ENCODE assay signal across 20 cellular contexts in the genomic region with DNA sequence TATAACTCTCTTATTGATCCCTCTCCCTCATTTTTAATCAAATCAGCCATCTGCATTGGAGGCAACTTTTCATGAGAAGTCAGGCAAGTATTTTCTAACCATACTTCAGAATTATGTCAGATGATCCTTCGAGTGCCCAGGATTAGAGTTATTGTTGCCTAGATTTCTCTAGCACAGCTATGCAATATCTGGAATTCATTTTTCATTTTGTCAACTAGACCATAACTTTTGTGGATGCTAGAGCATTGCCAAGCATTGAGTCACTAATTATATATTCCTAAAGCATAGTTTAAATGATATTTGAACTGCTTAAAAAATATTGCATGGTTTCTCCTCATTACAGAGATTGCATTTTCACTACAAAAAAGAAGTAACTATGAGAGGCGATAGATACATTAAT. TPM values are rescaled to one million over a fixed set of nuclear protein-coding genes. Genes with fewer than 3 reads are reported as not detected.
DNase-seq lines count a peak whose midpoint lies in the region; ATAC-seq, FAIRE-seq and TF ChIP-seq lines count a peak whose summit lies in the region.
"Had no signal": no experiment of that assay in that cellular context is flagged by ENCODE, and none has a peak within 500 bp of the region (broad histone marks: within the 10 kb centered on the region; RNA-seq: fewer than 3 reads in every experiment).

No MANE protein-coding gene starts in this region.

- no peak for FAIRE-seq in astrocyte (lab: Jason Lieb, UNC)
- FAIRE-seq: H54 had no signal

- H3K36me3 ChIP-seq in IMR-90 (ENCODE audit: control insufficient read depth, insufficient read depth, low read length) (no peaks in the 10 kb centered on the region), astrocyte (ENCODE audit: insufficient read depth, low read length) (no peaks in the 10 kb centered on the region), HAP-1 (replicated peaks) (no peaks in the 10 kb centered on the region)
- H3K36me3 ChIP-seq: BLaER1 treated with 17β-estradiol and CSF1 and Interleukin-3, amounts not matched to agents 10 nM and 100 nM; Peyer's patch had no signal

- H4K20me1 ChIP-seq in IMR-90 (ENCODE audit: insufficient read depth, low read length), result no peaks in the 10 kb centered on the region
- no peaks in the 10 kb centered on the region for H4K20me1 ChIP-seq in astrocyte (ENCODE audit: insufficient read depth, low read length)
- H4K20me1 ChIP-seq: BLaER1 treated with 17β-estradiol and CSF1 and Interleukin-3, amounts not matched to agents 10 nM and 100 nM had no signal

- H2AK9ac ChIP-seq in IMR-90 (replicated peaks; ENCODE audit: low read depth, low read length, poor library complexity), result no peak overlapping the region

- no peak overlapping the region for H2BK15ac ChIP-seq in IMR-90 (ENCODE audit: low read depth, low read length)

- no peaks in the 10 kb centered on the region for H3K9me3 Mint-ChIP-seq in astrocyte (ENCODE audit: unreplicated experiment)
- H3K9me3 Mint-ChIP-seq: CD4-positive, alpha-beta memory T cell had no signal

- in situ Hi-C loops in IMR-90 (cut with MboI; ENCODE audit: low sequenced_read_pairs) (no loop called here), HAP-1 (cut with MboI; ENCODE audit: low sequenced_read_pairs) (no loop called here)

- CTCF ChIA-PET in IMR-90 (lab: Yijun Ruan, JAX), result interaction anchor here (0.5 to 0.9 kb wide), 2 partner anchors 11 to 191 kb away, joined by 3 read pairs; no protein-coding TSS in a partner anchor

- no peak overlapping the region for H4K91ac ChIP-seq in IMR-90 (ENCODE audit: insufficient read depth, low read depth, low read length)

- no peak for TF ChIP-seq CTCF in IMR-90 (conservative IDR thresholded peaks at IDR 0.05; ENCODE audit: low read depth, low read length)
- TF ChIP-seq CTCF in astrocyte (IDR thresholded peaks at IDR 0.05; ENCODE audit: insufficient read depth, low read depth, low read length), result no peak

- H3K9ac ChIP-seq in IMR-90 (ENCODE audit: low read depth, low read length) (no peak overlapping the region), astrocyte (ENCODE audit: low read length) (no peak overlapping the region)
- H3K9ac ChIP-seq: BLaER1 treated with 17β-estradiol and CSF1 and Interleukin-3, amounts not matched to agents 10 nM and 100 nM; KMS-11 had no signal

- H2BK120ac ChIP-seq in IMR-90 (ENCODE audit: low read depth, low read length), result no peak overlapping the region

- DNase-seq in IMR-90 (peak; percentile 17), astrocyte (ENCODE audit: low read depth) (peak; percentile 45), fibroblast of peridontal ligament (ENCODE audit: extremely low read depth) (peak; percentile 91), HAP-1 (ENCODE audit: low spot score in 2 of 2) (no peak), iPS-NIHi7 (ENCODE audit: extremely low spot score) (no peak)
- DNase-seq: CD4-positive, alpha-beta memory T cell; DMS153; NCI-H1105; NCI-H146; NCI-H2029; NCI-H345; NCI-H524; NCI-H774; Peyer's patch had no signal

- H3K79me1 ChIP-seq in IMR-90 (ENCODE audit: low read depth in 1 of 2, low read length in 2 of 2), result no peaks in the 10 kb centered on the region

- H3K9me3 ChIP-seq in IMR-90 (ENCODE audit: control insufficient read depth, insufficient read depth, low read length) (no peaks in the 10 kb centered on the region), astrocyte (ENCODE audit: insufficient read depth, low read depth, low read length) (no peaks in the 10 kb centered on the region), HAP-1 (no peaks in the 10 kb centered on the region)
- H3K9me3 ChIP-seq: BLaER1 treated with 17β-estradiol and CSF1 and Interleukin-3, amounts not matched to agents 10 nM and 100 nM; Peyer's patch had no signal

- H3K27me3 ChIP-seq in IMR-90 (ENCODE audit: control insufficient read depth, insufficient read depth, low read length), result no peaks in the 10 kb centered on the region
- H3K27me3 ChIP-seq in astrocyte (ENCODE audit: insufficient read depth, low read length), result no peaks in the 10 kb centered on the region
- H3K27me3 ChIP-seq in HAP-1 (ENCODE audit: low read depth), result 0 out of 2 replicates have a peak, but pooled peaks cover 9% of the 10 kb centered on the region
- H3K27me3 ChIP-seq: BLaER1 treated with 17β-estradiol and CSF1 and Interleukin-3, amounts not matched to agents 10 nM and 100 nM; Peyer's patch had no signal

- H2BK5ac ChIP-seq in IMR-90 (ENCODE audit: low read depth, low read length, poor library complexity, severe bottlenecking), result no peak overlapping the region

- no peak overlapping the region for H3K18ac ChIP-seq in IMR-90 (ENCODE audit: low read depth, low read length)

- BruUV-seq in IMR-90 (replicated peaks; lab: Mats Ljungman, UMichigan), result no TSS peak

- POLR2A ChIA-PET in IMR-90 (lab: Charles Lee; ENCODE audit: unreplicated experiment), result no interaction called here

- no peak overlapping the region for H4K5ac ChIP-seq in IMR-90 (ENCODE audit: low read depth, low read length)

- H3K4me2 ChIP-seq in IMR-90 (ENCODE audit: low read depth, low read length), result no peak overlapping the region
- H3K4me2 ChIP-seq in astrocyte (ENCODE audit: low read length), result no peak overlapping the region
- H3K4me2 ChIP-seq: BLaER1 treated with 17β-estradiol and CSF1 and Interleukin-3, amounts not matched to agents 10 nM and 100 nM; KMS-11 had no signal

- H2AFZ ChIP-seq in IMR-90 (replicated peaks; ENCODE audit: low read length, poor library complexity), result no peak overlapping the region
- no peak overlapping the region for H2AFZ ChIP-seq in astrocyte (ENCODE audit: low read depth, low read length)

- H3K27ac Mint-ChIP-seq in astrocyte (ENCODE audit: unreplicated experiment), result no peak overlapping the region
- H3K27ac Mint-ChIP-seq: CD4-positive, alpha-beta memory T cell had no signal

- ATAC-seq in IMR-90 (ENCODE audit: low read depth) (peak; percentile 44; the same call in 1 of the 2 replicates), GM18858 (IDR thresholded peaks at IDR 0.05; ENCODE audit: unreplicated experiment) (no peak), HG03045 (IDR thresholded peaks at IDR 0.05; ENCODE audit: unreplicated experiment) (no peak)

- intact Hi-C loops in IMR-90 (cut with micrococcal nuclease), result no loop called here

- H3K4ac ChIP-seq in IMR-90 (ENCODE audit: low read depth, low read length), result no peak overlapping the region

- dilution Hi-C loops in IMR-90 (cut with HindIII; ENCODE audit: low sequenced_read_pairs, unreplicated experiment), result no loop called here

- H3K27ac ChIP-seq in IMR-90 (ENCODE audit: insufficient read depth, low read length) (no peak overlapping the region), astrocyte (ENCODE audit: low read depth, low read length) (no peak overlapping the region)
- H3K27ac ChIP-seq: BLaER1 treated with 17β-estradiol and CSF1 and Interleukin-3, amounts not matched to agents 10 nM and 100 nM; HL-60; KMS-11; Peyer's patch had no signal

- H3K4me1 ChIP-seq in IMR-90 (ENCODE audit: control insufficient read depth, insufficient read depth, low read length), result no peaks in the 10 kb centered on the region
- no peaks in the 10 kb centered on the region for H3K4me1 ChIP-seq in astrocyte (ENCODE audit: insufficient read depth, low read length)
- no peaks in the 10 kb centered on the region for H3K4me1 ChIP-seq in HAP-1
- H3K4me1 ChIP-seq: BLaER1 treated with 17β-estradiol and CSF1 and Interleukin-3, amounts not matched to agents 10 nM and 100 nM; Peyer's patch had no signal

- no peak overlapping the region for H3K14ac ChIP-seq in IMR-90 (replicated peaks; ENCODE audit: low read depth, low read length)

- no peak for TF ChIP-seq RAD21 in IMR-90 (IDR thresholded peaks at IDR 0.05; ENCODE audit: low read length)

- H2AK5ac ChIP-seq in IMR-90 (ENCODE audit: low read depth, low read length), result no peak overlapping the region

- no peak overlapping the region for H3K4me3 ChIP-seq in IMR-90 (ENCODE audit: insufficient read depth, low read depth, low read length)
- no peak overlapping the region for H3K4me3 ChIP-seq in astrocyte (ENCODE audit: insufficient read depth, low read depth, low read length)
- no peak overlapping the region for H3K4me3 ChIP-seq in HAP-1
- H3K4me3 ChIP-seq: BLaER1 treated with 17β-estradiol and CSF1 and Interleukin-3, amounts not matched to agents 10 nM and 100 nM; Peyer's patch had no signal

- H3K36me3 Mint-ChIP-seq in astrocyte (ENCODE audit: low read depth, unreplicated experiment), result no peaks in the 10 kb centered on the region
- H3K36me3 Mint-ChIP-seq: CD4-positive, alpha-beta memory T cell had no signal

- no peaks in the 10 kb centered on the region for H3K9me1 ChIP-seq in IMR-90 (ENCODE audit: insufficient read depth, low read length)

- no peak overlapping the region for H3K56ac ChIP-seq in IMR-90 (ENCODE audit: extremely low read depth, insufficient read depth, low read length)

- WGBS in IMR-90 (ENCODE audit: extremely low coverage in 2 of 2, insufficient read length in 1 of 2), 2 experiments, result no CpG with 5 or more reads among the region's 2 CpGs

- no peaks in the 10 kb centered on the region for H3K79me2 ChIP-seq in astrocyte (ENCODE audit: insufficient read depth, low read length)

- no peak overlapping the region for H4K8ac ChIP-seq in IMR-90 (ENCODE audit: low read depth in 2 of 2, low read length in 2 of 2)

- no peak overlapping the region for H3K4me3 Mint-ChIP-seq in astrocyte (ENCODE audit: unreplicated experiment)
- H3K4me3 Mint-ChIP-seq: CD4-positive, alpha-beta memory T cell had no signal

- H3K27me3 Mint-ChIP-seq in astrocyte (ENCODE audit: low read depth, unreplicated experiment), result no peaks in the 10 kb centered on the region

- H3K23ac ChIP-seq in IMR-90 (ENCODE audit: low read depth, low read length), result no peak overlapping the region

- peaks cover 4% of the 10 kb centered on the region for H3K4me1 Mint-ChIP-seq in astrocyte (ENCODE audit: low read depth, unreplicated experiment)
- H3K4me1 Mint-ChIP-seq: CD4-positive, alpha-beta memory T cell had no signal

- no peak for TF ChIP-seq POLR2A in IMR-90 (IDR thresholded peaks at IDR 0.05; ENCODE audit: low read depth, low read length)

- H2BK20ac ChIP-seq in IMR-90 (ENCODE audit: low read depth, low read length), result no peak overlapping the region

TF ChIP-seq in IMR-90, 13 proteins besides CTCF, POLR2A, EP300 and RAD21 (continues in another document):
- no peak for TF ChIP-seq RCOR1 (IDR thresholded peaks at IDR 0.05; ENCODE audit: insufficient replicate concordance, low read length)
- TF ChIP-seq MXI1 (IDR thresholded peaks at IDR 0.05; ENCODE audit: borderline replicate concordance, low read depth, low read length), result no peak
- TF ChIP-seq NFE2L2 (IDR thresholded peaks at IDR 0.05; ENCODE audit: low read depth, low read length), result no peak

RNA-seq across cellular contexts. Expression of a gene that starts 21.2 kb away (rescaled TPM):
- total RNA-seq in IMR-90 (2012; rRNA removed) (0.18 and 0.83 TPM in 2 replicates), astrocyte (0.39 and 0.53 TPM in 2 replicates)
- 0.13 and 0.15 TPM in 2 replicates for polyA plus RNA-seq in IMR-90 (2012; rRNA removed)
- not detected in 2 replicates for polyA plus RNA-seq in IMR-90 (2012; cell fraction: cytosol; rRNA removed)
- polyA plus RNA-seq in IMR-90 (2012; cell fraction: nucleus; rRNA removed; ENCODE audit: low replicate concordance), result 0.42 TPM in 1 of 2 replicates, not detected in the other
- total RNA-seq: CD4-positive, alpha-beta memory T cell; Peyer's patch had no signal
- polyA plus RNA-seq: CD4-positive, alpha-beta memory T cell had no signal

Comparison
In these comparisons a context has a peak if more than half of its experiments do, and no peak if none do; other contexts are left out.
1. DNase-seq: peak in IMR-90 (single experiment), astrocyte (single experiment) and fibroblast of peridontal ligament (single experiment); none in HAP-1 (0 of 2) and iPS-NIHi7 (single experiment).